8 cellular contexts compared by ENCODE assay signal in the genomic region with DNA sequence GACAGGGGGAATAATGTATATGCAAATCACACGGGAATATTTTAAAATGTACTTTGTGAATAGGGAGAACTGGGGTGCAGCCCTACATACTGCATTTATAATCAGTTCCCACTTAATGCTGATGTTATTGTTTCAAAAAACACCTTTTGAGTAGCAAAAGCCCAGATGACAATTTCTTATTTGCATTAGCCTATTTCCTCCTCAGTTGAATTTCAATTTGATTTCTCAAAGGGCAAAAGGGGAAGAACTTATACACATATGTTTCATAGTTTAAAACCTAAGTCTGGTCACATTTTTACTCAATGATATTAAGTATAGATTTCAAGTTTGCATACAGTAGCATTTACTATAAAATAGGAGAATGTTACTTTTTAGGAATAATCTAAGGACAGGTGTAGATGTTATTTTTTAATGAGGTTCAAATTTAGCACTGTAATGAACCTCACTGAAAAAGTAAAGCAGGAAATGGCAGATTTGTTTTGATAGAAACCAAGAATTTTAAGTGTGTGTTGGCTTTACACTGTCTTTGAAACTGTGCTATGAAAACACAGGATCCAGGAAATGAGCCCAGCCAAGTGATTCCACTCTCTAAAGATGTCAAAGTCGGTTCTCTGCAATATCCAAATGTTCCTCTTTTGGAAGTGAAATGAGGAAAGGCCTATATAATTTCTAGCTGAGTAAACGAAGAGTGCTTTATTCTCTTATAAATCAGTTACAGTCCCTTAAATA.
DNase-seq lines count a peak whose midpoint lies in the region; ATAC-seq, FAIRE-seq and TF ChIP-seq lines count a peak whose summit lies in the region.

No MANE protein-coding gene starts in this region.

- peak overlapping the region; percentile 43 to 83 (median 79) for H3K4me3 Mint-ChIP-seq in CD8-positive, alpha-beta memory T cell

- H3K4me3 ChIP-seq in CD8-positive, alpha-beta memory T cell (ENCODE audit: low read length) = peak overlapping the region; percentile 5
- peak overlapping the region; percentile 23 for H3K4me3 ChIP-seq in effector memory CD4-positive, alpha-beta T cell (ENCODE audit: insufficient read depth, low read depth, low read length, poor library complexity, severe bottlenecking)
- H3K4me3 ChIP-seq in thoracic aorta = peak overlapping the region; percentile 22

- peak overlapping the region; percentile 45 to 93 (median 80) for H3K27ac Mint-ChIP-seq in CD8-positive, alpha-beta memory T cell

- TF ChIP-seq CTCF in GM20000 (IDR thresholded peaks at IDR 0.05; ENCODE audit: extremely low read depth, missing control alignments) = no peak
- no peak for TF ChIP-seq CTCF in thoracic aorta (IDR thresholded peaks at IDR 0.05)
- no peak for TF ChIP-seq CTCF in D721Med (IDR thresholded peaks at IDR 0.05; ENCODE audit: insufficient read depth, missing control alignments)

- H3K36me3 ChIP-seq in CD8-positive, alpha-beta memory T cell (ENCODE audit: insufficient read depth, low read length) = no peaks in the 10 kb centered on the region
- H3K36me3 ChIP-seq in effector memory CD4-positive, alpha-beta T cell (ENCODE audit: control insufficient read depth, insufficient read depth, low read length) = no peaks in the 10 kb centered on the region
- H3K36me3 ChIP-seq in thoracic aorta = no peaks in the 10 kb centered on the region

- peak in 1 of 5 donors; percentile 39 for DNase-seq in CD8-positive, alpha-beta memory T cell
- DNase-seq in GM20000 (ENCODE audit: low spot score) (peak; percentile 4), thoracic aorta (ENCODE audit: low spot score) (no peak), D721Med (ENCODE audit: insufficient read length, low spot score) (no peak), ureter (ENCODE audit: low spot score) (no peak), dedifferentiated amniotic fluid mesenchymal stem cell (ENCODE audit: extremely low spot score) (no peak)
- no peak for DNase-seq in effector memory CD4-positive, alpha-beta T cell

- POLR2A ChIA-PET in CD8-positive, alpha-beta memory T cell (lab: Charles Lee) = interaction anchor here (0.7 to 1.4 kb wide), 3 partner anchors 245 to 367 kb away, joined by 3 to 6 read pairs (median 3); a partner anchor contains a TSS

- peaks cover 0 to 3% of the 10 kb centered on the region in 2 donors for H3K27me3 Mint-ChIP-seq in CD8-positive, alpha-beta memory T cell

- ATAC-seq in HG03571 (IDR thresholded peaks at IDR 0.05; ENCODE audit: unreplicated experiment) (peak; percentile 51), thoracic aorta (ENCODE audit: insufficient number of reproducible peaks, low FRiP score, low read depth) (no peak)

- no peaks in the 10 kb centered on the region for H3K9me3 Mint-ChIP-seq in CD8-positive, alpha-beta memory T cell

- H3K9me3 ChIP-seq in CD8-positive, alpha-beta memory T cell (ENCODE audit: low read length) = no peaks in the 10 kb centered on the region
- no peaks in the 10 kb centered on the region for H3K9me3 ChIP-seq in effector memory CD4-positive, alpha-beta T cell (ENCODE audit: control insufficient read depth, low read length)
- no peaks in the 10 kb centered on the region for H3K9me3 ChIP-seq in thoracic aorta

- H3K4me1 ChIP-seq in CD8-positive, alpha-beta memory T cell (ENCODE audit: insufficient read depth, low read length) = peaks cover 32% of the 10 kb centered on the region
- H3K4me1 ChIP-seq in effector memory CD4-positive, alpha-beta T cell (ENCODE audit: control insufficient read depth, insufficient read depth, low read length, poor library complexity, severe bottlenecking) = peaks cover 19% of the 10 kb centered on the region
- H3K4me1 ChIP-seq in thoracic aorta (ENCODE audit: control insufficient read depth in 1 of 2, low read depth in 2 of 2) = peaks cover 0 to 10% of the 10 kb centered on the region in 2 donors

- H3K4me1 Mint-ChIP-seq in CD8-positive, alpha-beta memory T cell = peaks cover 17 to 21% (median 18%) of the 10 kb centered on the region in 3 donors

- no peaks in the 10 kb centered on the region for H3K36me3 Mint-ChIP-seq in CD8-positive, alpha-beta memory T cell

- no peak overlapping the region for H3K27ac ChIP-seq in CD8-positive, alpha-beta memory T cell (ENCODE audit: low read depth, low read length)
- peak overlapping the region; percentile 56 for H3K27ac ChIP-seq in effector memory CD4-positive, alpha-beta T cell (ENCODE audit: insufficient read depth, low read length, poor library complexity, severe bottlenecking)
- H3K27ac ChIP-seq in thoracic aorta = no peak overlapping the region

- no peaks in the 10 kb centered on the region for H3K27me3 ChIP-seq in CD8-positive, alpha-beta memory T cell (ENCODE audit: insufficient read depth, low read length, poor library complexity, severe bottlenecking)
- no peaks in the 10 kb centered on the region for H3K27me3 ChIP-seq in effector memory CD4-positive, alpha-beta T cell (replicated peaks; ENCODE audit: control insufficient read depth, insufficient read depth, low read length, poor library complexity, severe bottlenecking)
- no peaks in the 10 kb centered on the region for H3K27me3 ChIP-seq in thoracic aorta (replicated peaks; ENCODE audit: insufficient read depth)

- CTCF ChIA-PET in CD8-positive, alpha-beta memory T cell (lab: Charles Lee) = interaction anchor here (1.6 kb wide), 1 partner anchor 34 kb away, joined by 7 read pairs; no protein-coding TSS in a partner anchor

- FAIRE-seq in D721Med (lab: Jason Lieb, UNC) = no peak
